In genomic region chr1:54052934-54053744, GRCh38 we compare ENCODE assay signal across 8 cellular contexts. TPM values are rescaled to one million over a fixed set of nuclear protein-coding genes. Genes with fewer than 3 reads are reported as not detected.
DNase-seq lines count a peak whose midpoint lies in the region; TF ChIP-seq lines count a peak whose summit lies in the region.

Gene TCEANC2, plus strand, starts transcription at chr1:54053608. Its CDS starts 815 bp downstream, at chr1:54054423.
Gene TMEM59, minus strand, starts transcription at chr1:54053204. Its CDS starts 16 bp downstream, at chr1:54053188.

- no peaks in the 10 kb centered on the region for H3K27me3 ChIP-seq in HAP-1 (ENCODE audit: low read depth)
- no peaks in the 10 kb centered on the region for H3K27me3 ChIP-seq in MM.1S (replicated peaks; ENCODE audit: insufficient read depth, low read length)
- no peaks in the 10 kb centered on the region for H3K27me3 ChIP-seq in stomach smooth muscle (ENCODE audit: control insufficient read depth in 1 of 2, insufficient read depth in 2 of 2, low read length in 2 of 2)

- peak within 1 kb of the TSS; percentile 84 for H3K4me3 ChIP-seq in HAP-1
- peak within 1 kb of the TSS; percentile 97 for H3K4me3 ChIP-seq in MM.1S (ENCODE audit: low read length)
- H3K4me3 ChIP-seq in fibroblast of villous mesenchyme (ENCODE audit: low read depth, low read length): peak within 1 kb of the TSS; percentile 81
- peak within 1 kb of the TSS; percentile 100 for H3K4me3 ChIP-seq in stomach smooth muscle (ENCODE audit: low read length in 2 of 2)

- H3K4me1 ChIP-seq in HAP-1 (peaks cover 20% of the 10 kb centered on the region), MM.1S (ENCODE audit: low read length) (peaks cover 15% of the 10 kb centered on the region), stomach smooth muscle (ENCODE audit: control insufficient read depth, insufficient read depth, low read length) (peaks cover 24% of the 10 kb centered on the region)

- DNase-seq in G401 (ENCODE audit: low spot score): peak; percentile 99
- peak; percentile 98 to 99 for DNase-seq in HAP-1 (ENCODE audit: low spot score in 2 of 2)
- DNase-seq in MM.1S: peak; percentile 98
- peak; percentile 97 for DNase-seq in SHP77 treated with DMSO at 0.1 percent for 48 hours (lab: John Stamatoyannopoulos, UW)
- peak; percentile 99 for DNase-seq in activated effector memory CD4-positive, alpha-beta T cell treated with anti-CD3 and anti-CD28 coated beads, Interleukin-2, amount 50 U/mL, for 16 hours
- DNase-seq in fibroblast of villous mesenchyme (ENCODE audit: low read depth): peak; percentile 99
- DNase-seq in neural crest cell (ENCODE audit: low read depth, low spot score): peak; percentile 95

- peak within 1 kb of the TSS; percentile 88 for H3K4me2 ChIP-seq in MM.1S (ENCODE audit: low read depth, low read length)

- no peaks in the 10 kb centered on the region for H3K36me3 ChIP-seq in HAP-1 (replicated peaks)
- no peaks in the 10 kb centered on the region for H3K36me3 ChIP-seq in MM.1S (replicated peaks; ENCODE audit: insufficient read depth, low read length)
- peaks cover 0 to 3% of the 10 kb centered on the region in 2 donors for H3K36me3 ChIP-seq in stomach smooth muscle (ENCODE audit: control insufficient read depth in 2 of 2, insufficient read depth in 2 of 2, low read length in 2 of 2)

- no peak within 1 kb of the TSS for H3K4me3 Mint-ChIP-seq in neural crest cell

- H3K27ac Mint-ChIP-seq in neural crest cell (ENCODE audit: unreplicated experiment): peak within 1 kb of the TSS; percentile 76

- no peaks in the 10 kb centered on the region for H3K9me2 ChIP-seq in MM.1S (replicated peaks; ENCODE audit: insufficient read depth, low read length)

- peaks cover 60% of the 10 kb centered on the region for H3K79me2 ChIP-seq in MM.1S (ENCODE audit: low read length)

- H3K27ac ChIP-seq in MM.1S (ENCODE audit: low read length) (peak within 1 kb of the TSS; percentile 86), stomach smooth muscle (ENCODE audit: low read length) (peak within 1 kb of the TSS; percentile 95)

- H3K9me3 Mint-ChIP-seq in neural crest cell: no peaks in the 10 kb centered on the region

- peaks cover 12% of the 10 kb centered on the region for H3K4me1 Mint-ChIP-seq in neural crest cell

- no peaks in the 10 kb centered on the region for H3K27me3 Mint-ChIP-seq in neural crest cell (ENCODE audit: low read depth)

- H3K36me3 Mint-ChIP-seq in neural crest cell (ENCODE audit: low read depth): no peaks in the 10 kb centered on the region

- H3K9me3 ChIP-seq in HAP-1 (no peaks in the 10 kb centered on the region), MM.1S (replicated peaks; ENCODE audit: insufficient read depth, low read length) (no peaks in the 10 kb centered on the region), stomach smooth muscle (ENCODE audit: control insufficient read depth in 2 of 2, low read length in 2 of 2) (no peaks in the 10 kb centered on the region)

- peak within 1 kb of the TSS; percentile 91 for H3K9ac ChIP-seq in MM.1S (ENCODE audit: low read length)
- H3K9ac ChIP-seq in stomach smooth muscle (ENCODE audit: low read length in 2 of 2): peak within 1 kb of the TSS; percentile 96 to 100

- peak within 1 kb of the TSS; percentile 67 for H2AFZ ChIP-seq in MM.1S (ENCODE audit: low read length)

- in situ Hi-C loops in G401 (cut with HindIII; ENCODE audit: low sequenced_read_pairs): no loop called here
- in situ Hi-C loops in HAP-1 (cut with MboI; ENCODE audit: low sequenced_read_pairs): no loop called here

- H3F3A ChIP-seq in MM.1S (ENCODE audit: insufficient read depth, low read length): peaks cover 10% of the 10 kb centered on the region; the same call in 1 of the 2 replicates

- TF ChIP-seq CTCF in MM.1S (IDR thresholded peaks at IDR 0.05; ENCODE audit: low read length): no peak
- no peak for TF ChIP-seq CTCF in fibroblast of villous mesenchyme (IDR thresholded peaks at IDR 0.05; ENCODE audit: insufficient read depth, low read depth, low read length)
- TF ChIP-seq CTCF in neural crest cell (conservative IDR thresholded peaks at IDR 0.05): no peak

- no peaks in the 10 kb centered on the region for H4K20me1 ChIP-seq in MM.1S (ENCODE audit: insufficient read depth, low read length)

RNA-seq across cellular contexts. Expression of gene TCEANC2, which starts in this region (rescaled TPM):
- 3.0 and 5.7 TPM in 2 replicates for total RNA-seq in G401 (2014; rRNA removed; shearing (Covaris generic))
- total RNA-seq in fibroblast of villous mesenchyme (1.9 and 3.0 TPM in 2 replicates), neural crest cell (8.5 and 8.7 TPM in 2 replicates)

RNA-seq across cellular contexts. Expression of gene TMEM59, which starts in this region (rescaled TPM):
- total RNA-seq in G401 (2014; rRNA removed; shearing (Covaris generic)): 125 and 126 TPM in 2 replicates
- total RNA-seq in fibroblast of villous mesenchyme (156 and 237 TPM in 2 replicates), neural crest cell (103 and 105 TPM in 2 replicates)

Comparison
In these comparisons a context has a peak if more than half of its experiments do, and no peak if none do; other contexts are left out.
1. Peak in every context shown above with its lines: DNase-seq, H3K4me3 ChIP-seq and H3K27ac ChIP-seq.